ENCODE assay signal across 21 cellular contexts in the genomic region with DNA sequence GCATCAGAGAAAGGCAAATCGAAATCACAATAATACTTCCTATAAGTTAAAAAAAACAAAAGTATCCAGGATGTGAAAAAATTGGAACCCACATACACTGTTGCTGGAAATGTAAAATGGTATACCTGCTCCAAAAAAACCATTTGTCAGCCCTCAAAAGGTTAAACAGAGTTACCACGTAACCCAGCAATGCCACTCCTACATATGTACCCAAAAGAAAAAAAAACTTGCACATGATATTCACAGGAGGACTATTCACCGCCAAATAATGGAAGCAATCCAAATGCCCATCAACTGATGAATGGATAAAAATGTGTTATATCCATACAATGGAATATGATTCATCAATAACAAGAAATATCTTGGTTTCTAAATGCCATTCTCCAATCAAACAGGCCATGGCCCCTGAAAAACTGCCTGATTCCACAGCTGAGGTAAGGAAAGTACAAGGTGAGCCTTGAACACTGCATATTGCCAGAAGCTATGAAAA.
"Had no signal": no experiment of that assay in that cellular context is flagged by ENCODE, and none has a peak within 500 bp of the region (broad histone marks: within the 10 kb centered on the region; RNA-seq: fewer than 3 reads in every experiment).

No MANE protein-coding gene starts in this region.

- H3K9me3 ChIP-seq: esophagus squamous epithelium, gastrocnemius medialis, mucosa of descending colon, thoracic aorta, upper lobe of left lung had no signal

- H3K27me3 Mint-ChIP-seq: activated B cell treated with CpG ODN at 0.5 μM for 24 hours; activated CD4-positive, alpha-beta T cell treated with anti-CD3 and anti-CD28 coated beads for 36 hours; activated naive CD4-positive, alpha-beta T cell treated with anti-CD3 and anti-CD28 coated beads, Interleukin-2, amount 10 ng/mL, durations not matched to agents 7 days and 5 days had no signal

- H3K4me1 Mint-ChIP-seq: activated B cell treated with CpG ODN at 0.5 μM for 24 hours had no signal

- H3K4me3 Mint-ChIP-seq: activated B cell treated with CpG ODN at 0.5 μM for 24 hours; activated CD4-positive, alpha-beta T cell treated with anti-CD3 and anti-CD28 coated beads for 36 hours; activated naive CD4-positive, alpha-beta T cell treated with anti-CD3 and anti-CD28 coated beads, Interleukin-2, amount 10 ng/mL, durations not matched to agents 7 days and 5 days had no signal

- H3K4me1 ChIP-seq: esophagus squamous epithelium, gastrocnemius medialis, parathyroid adenoma had no signal

- FAIRE-seq: astrocyte had no signal

- H3K27me3 ChIP-seq: esophagus squamous epithelium, gastrocnemius medialis, upper lobe of left lung had no signal

- H3K4me3 ChIP-seq: coronary artery, esophagus squamous epithelium, gastrocnemius medialis, mucosa of descending colon, thoracic aorta, upper lobe of left lung had no signal

- H3K27ac Mint-ChIP-seq: activated B cell treated with CpG ODN at 0.5 μM for 24 hours; activated CD4-positive, alpha-beta T cell treated with anti-CD3 and anti-CD28 coated beads for 36 hours; activated naive CD4-positive, alpha-beta T cell treated with anti-CD3 and anti-CD28 coated beads, Interleukin-2, amount 10 ng/mL, durations not matched to agents 7 days and 5 days had no signal

- ATAC-seq: activated CD4-positive, alpha-beta T cell treated with anti-CD3 and anti-CD28 coated beads for 36 hours; mucosa of descending colon; right cardiac atrium had no signal

- H3K27ac ChIP-seq: coronary artery, esophagus squamous epithelium, gastrocnemius medialis, parathyroid adenoma, thoracic aorta had no signal

- H3K9me3 Mint-ChIP-seq: activated B cell treated with CpG ODN at 0.5 μM for 24 hours; activated naive CD4-positive, alpha-beta T cell treated with anti-CD3 and anti-CD28 coated beads, Interleukin-2, amount 10 ng/mL, durations not matched to agents 7 days and 5 days had no signal

- DNase-seq: activated B cell treated with CpG ODN at 0.5 μM for 24 hours; activated CD4-positive, alpha-beta T cell treated with anti-CD3 and anti-CD28 coated beads for 36 hours; activated CD4-positive, alpha-beta T cell treated with anti-CD3 and anti-CD28 coated beads, Interleukin-2, amount 50 U/mL, for 4 hours; activated CD8-positive, alpha-beta memory T cell treated with anti-CD3 and anti-CD28 coated beads for 24 hours; activated CD8-positive, alpha-beta memory T cell treated with anti-CD3 and anti-CD28 coated beads, Interleukin-2, amount 50 U/mL, for 4 hours; activated effector memory CD4-positive, alpha-beta T cell treated with anti-CD3 and anti-CD28 coated beads, Interleukin-2, amount 50 U/mL, for 16 hours; activated naive CD4-positive, alpha-beta T cell treated with anti-CD3 and anti-CD28 coated beads, Interleukin-2, amount 10 ng/mL, durations not matched to agents 7 days and 5 days; esophagus squamous epithelium; gastrocnemius medialis; hippocampal formation; mesendoderm; mucosa of descending colon; nucleus accumbens; right cardiac atrium; stimulated activated CD4-positive, alpha-beta T cell treated with anti-CD3 and anti-CD28 coated beads, Interleukin-4, amount 100 ng/mL, for 4 hours; T1000 had no signal
